14 cellular contexts compared by ENCODE assay signal in the genomic region with DNA sequence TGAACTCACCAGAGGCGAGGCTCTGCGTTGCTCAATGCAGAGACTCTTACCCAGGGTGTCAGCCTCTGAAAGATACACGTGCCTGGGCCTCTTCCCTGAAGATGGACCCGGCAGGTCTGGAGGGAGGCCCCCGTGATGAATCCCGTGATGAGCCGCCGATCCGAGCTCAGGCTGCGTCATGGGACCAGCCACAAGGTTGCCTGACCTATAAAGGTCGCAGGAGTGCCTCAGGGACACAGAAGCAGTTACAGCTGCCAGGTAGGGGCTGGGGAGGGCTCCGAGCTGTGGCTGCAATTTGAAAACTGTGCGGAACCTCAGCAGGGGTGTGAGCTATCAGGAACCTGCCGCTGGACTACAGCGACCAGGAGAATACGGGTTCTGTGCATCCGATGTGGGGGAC.
"Had no signal": no experiment of that assay in that cellular context is flagged by ENCODE, and none has a peak within 500 bp of the region (broad histone marks: within the 10 kb centered on the region; RNA-seq: fewer than 3 reads in every experiment).

No MANE protein-coding gene starts in this region.

- H3K27ac Mint-ChIP-seq: naive thymus-derived CD8-positive, alpha-beta T cell; type B pancreatic cell had no signal

- H3K36me3 Mint-ChIP-seq: naive thymus-derived CD8-positive, alpha-beta T cell; type B pancreatic cell had no signal

- H3K4me3 Mint-ChIP-seq: naive thymus-derived CD8-positive, alpha-beta T cell; type B pancreatic cell had no signal

- ATAC-seq: gastrocnemius medialis; mucosa of descending colon; naive thymus-derived CD8-positive, alpha-beta T cell; sciatic nerve had no signal

- H3K9me3 Mint-ChIP-seq: naive thymus-derived CD8-positive, alpha-beta T cell; type B pancreatic cell had no signal

- DNase-seq: effector memory CD4-positive, alpha-beta T cell; gastrocnemius medialis; glutamatergic neuron; left ventricle myocardium inferior; mammary epithelial cell; mucosa of descending colon; naive thymus-derived CD8-positive, alpha-beta T cell; spleen; stimulated activated CD4-positive, alpha-beta T cell treated with anti-CD3 and anti-CD28 coated beads, Interleukin-15, amount 100 ng/mL, for 24 hours; stimulated activated CD4-positive, alpha-beta T cell treated with anti-CD3 and anti-CD28 coated beads, Interleukin-1b, Interleukin-23, amount 100 ng/mL, for 48 hours; stimulated activated CD4-positive, alpha-beta T cell treated with anti-CD3 and anti-CD28 coated beads, Interleukin-4, amount 100 ng/mL, for 24 hours; stimulated activated naive CD4-positive, alpha-beta T cell had no signal
